In genomic region chr15:85380860-85381535, GRCh38 we compare ENCODE assay signal across 8 cellular contexts. TPM values are rescaled to one million over a fixed set of nuclear protein-coding genes. Genes with fewer than 3 reads are reported as not detected.
A peak's percentile ranks its signal among the peaks of the same experiment; 100 is the strongest.
DNase-seq lines count a peak whose midpoint lies in the region; ATAC-seq and TF ChIP-seq lines count a peak whose summit lies in the region.

No MANE protein-coding gene starts in this region.

- H3K4me1 Mint-ChIP-seq in neural crest cell = peaks cover 37% of the 10 kb centered on the region

- H3K36me3 ChIP-seq in Loucy (ENCODE audit: insufficient read depth, low read length) (no peaks in the 10 kb centered on the region), esophagus muscularis mucosa (no peaks in the 10 kb centered on the region), thoracic aorta (no peaks in the 10 kb centered on the region)

- DNase-seq in EL = peak; percentile 46
- DNase-seq in activated CD8-positive, alpha-beta memory T cell treated with anti-CD3 and anti-CD28 coated beads, Interleukin-2, amount 50 U/mL, for 4 hours = peak; percentile 62
- DNase-seq in esophagus muscularis mucosa (ENCODE audit: extremely low spot score) = peak; percentile 79
- DNase-seq in neural crest cell (ENCODE audit: low read depth, low spot score) = no peak
- DNase-seq in thoracic aorta (ENCODE audit: low spot score) = no peak
- DNase-seq in SHP77 treated with DMSO at 0.1 percent for 48 hours (lab: John Stamatoyannopoulos, UW) = no peak

- H3K9me3 ChIP-seq in Loucy (ENCODE audit: insufficient read depth, low read depth, low read length) (no peaks in the 10 kb centered on the region), esophagus muscularis mucosa (no peaks in the 10 kb centered on the region), thoracic aorta (no peaks in the 10 kb centered on the region)

- H3K27me3 Mint-ChIP-seq in neural crest cell (ENCODE audit: low read depth) = no peaks in the 10 kb centered on the region

- no peaks in the 10 kb centered on the region for H3K9me3 Mint-ChIP-seq in neural crest cell

- peak overlapping the region; percentile 98 to 99 (median 98) for H3K27ac ChIP-seq in esophagus muscularis mucosa (replicated peaks in 1 of 4)
- H3K27ac ChIP-seq in thoracic aorta = peak overlapping the region; percentile 81 to 82

- no peaks in the 10 kb centered on the region for H3K9me2 ChIP-seq in Loucy (replicated peaks; ENCODE audit: low read depth, low read length)

- H2AFZ ChIP-seq in Loucy (ENCODE audit: low read length) = peak overlapping the region; percentile 72

- TF ChIP-seq EP300 in esophagus muscularis mucosa (IDR thresholded peaks at IDR 0.05) = no peak

- TF ChIP-seq POLR2A in esophagus muscularis mucosa (IDR thresholded peaks at IDR 0.05; ENCODE audit: low read depth) = no peak

- peak overlapping the region; percentile 95 for H3K4me3 Mint-ChIP-seq in neural crest cell

- H3K27me3 ChIP-seq in Loucy (ENCODE audit: insufficient read depth, low read length, poor library complexity, severe bottlenecking) = no peaks in the 10 kb centered on the region
- no peaks in the 10 kb centered on the region for H3K27me3 ChIP-seq in esophagus muscularis mucosa
- H3K27me3 ChIP-seq in thoracic aorta (replicated peaks; ENCODE audit: insufficient read depth) = no peaks in the 10 kb centered on the region

- WGBS in esophagus muscularis mucosa = 1% methylated on average over 12 of the region's 84 CpGs

- H3K4me2 ChIP-seq in Loucy (ENCODE audit: low read depth, low read length, poor library complexity, severe bottlenecking) = peak overlapping the region; percentile 86

- intact Hi-C loops in esophagus muscularis mucosa (cut with DNase I) = loop anchor here (5.0 kb wide), 1 partner anchor 49 kb away; no protein-coding TSS in a partner anchor

- TF ChIP-seq CTCF in Loucy (conservative IDR thresholded peaks at IDR 0.05; ENCODE audit: low read length) (no peak), esophagus muscularis mucosa (IDR thresholded peaks at IDR 0.05) (no peak), neural crest cell (conservative IDR thresholded peaks at IDR 0.05) (no peak), thoracic aorta (IDR thresholded peaks at IDR 0.05) (no peak)

- ATAC-seq in GM21825 (IDR thresholded peaks at IDR 0.05; ENCODE audit: unreplicated experiment) = peak; percentile 35
- ATAC-seq in thoracic aorta (ENCODE audit: insufficient number of reproducible peaks, low FRiP score, low read depth) = no peak

- no peaks in the 10 kb centered on the region for H3F3A ChIP-seq in Loucy (ENCODE audit: low read depth)

- no peak overlapping the region for H3K27ac Mint-ChIP-seq in neural crest cell (ENCODE audit: unreplicated experiment)

- peak overlapping the region; percentile 67 for H3K9ac ChIP-seq in Loucy (ENCODE audit: low read depth, low read length, poor library complexity, severe bottlenecking)

- H3K4me1 ChIP-seq in Loucy (ENCODE audit: insufficient read depth, low read length, poor library complexity, severe bottlenecking) = peaks cover 36% of the 10 kb centered on the region
- peaks cover 15 to 49% (median 46%) of the 10 kb centered on the region in 4 donors for H3K4me1 ChIP-seq in esophagus muscularis mucosa
- peaks cover 10 to 16% of the 10 kb centered on the region in 2 donors for H3K4me1 ChIP-seq in thoracic aorta (ENCODE audit: control insufficient read depth in 1 of 2, low read depth in 2 of 2)

- H3K4me3 ChIP-seq in Loucy (ENCODE audit: low read length, poor library complexity, severe bottlenecking) (peak overlapping the region; percentile 78), esophagus muscularis mucosa (peak overlapping the region; percentile 89 to 98 (median 94)), thoracic aorta (peak overlapping the region; percentile 94)

- peaks cover 34% of the 10 kb centered on the region for H4K20me1 ChIP-seq in Loucy (ENCODE audit: insufficient read depth, low read length, poor library complexity, severe bottlenecking)

- H3K79me2 ChIP-seq in Loucy (ENCODE audit: insufficient read depth, low read length) = peaks cover 26% of the 10 kb centered on the region

- no peaks in the 10 kb centered on the region for H3K36me3 Mint-ChIP-seq in neural crest cell (ENCODE audit: low read depth)

RNA-seq across cellular contexts. Expression of gene AKAP13, which starts 0.6 kb away (rescaled TPM):
- total RNA-seq in esophagus muscularis mucosa (100 to 1,000 TPM; 232 to 323 (median 284) TPM), neural crest cell (79.9 and 81.3 TPM in 2 replicates), thoracic aorta (100 to 1,000 TPM; 228 to 273 TPM)

Comparison
In these comparisons a context has a peak if more than half of its experiments do, and no peak if none do; other contexts are left out.
1. DNase-seq: peak in EL (single experiment), activated CD8-positive, alpha-beta memory T cell treated with anti-CD3 and anti-CD28 coated beads, Interleukin-2, amount 50 U/mL, for 4 hours (single experiment) and esophagus muscularis mucosa (single experiment); none in neural crest cell (single experiment), thoracic aorta (single experiment) and SHP77 treated with DMSO at 0.1 percent for 48 hours (single experiment).
2. Peak in every context shown above with its lines, with median percentiles within 50 percentile points of each other: H3K4me3 ChIP-seq.